ENCODE assay signal across 18 cellular contexts in genomic region chr1:245915406-245915805, GRCh38.
"Had no signal": no experiment of that assay in that cellular context is flagged by ENCODE, and none has a peak within 500 bp of the region (broad histone marks: within the 10 kb centered on the region; RNA-seq: fewer than 3 reads in every experiment).

No MANE protein-coding gene starts in this region.

- H3K36me3 ChIP-seq: thoracic aorta, transverse colon had no signal

- H3K4me3 ChIP-seq: heart right ventricle, psoas muscle, spleen, thoracic aorta, transverse colon had no signal

- H3K4me1 ChIP-seq: heart right ventricle, psoas muscle, spleen, transverse colon had no signal

- H3K9me3 ChIP-seq: thoracic aorta, transverse colon had no signal

- DNase-seq: effector memory CD4-positive, alpha-beta T cell; heart right ventricle; hypothalamus; kidney glomerular epithelial cell; mesendoderm; naive B cell; nephron progenitor cell; psoas muscle; spleen; stimulated activated CD4-positive, alpha-beta T cell treated with anti-CD3 and anti-CD28 coated beads, Interleukin-15, amount 100 ng/mL, for 24 hours; stimulated activated CD4-positive, alpha-beta T cell treated with anti-CD3 and anti-CD28 coated beads, Interleukin-1b, Interleukin-23, amount 100 ng/mL, for 48 hours; stimulated activated CD4-positive, alpha-beta T cell treated with anti-CD3 and anti-CD28 coated beads, Interleukin-4, amount 100 ng/mL, for 24 hours; transverse colon had no signal

- ATAC-seq: esophagus mucosa; heart right ventricle; psoas muscle; sciatic nerve; stimulated activated memory B cell treated with anti-CD40 and anti-IgM and Interleukin-4, amounts not matched to agents 10 μg/mL and 1 μg/mL and 100 μg/mL, for 72 hours had no signal

- H3K27me3 Mint-ChIP-seq: naive B cell; stimulated activated memory B cell treated with anti-CD40 and anti-IgM and Interleukin-4, amounts not matched to agents 10 μg/mL and 1 μg/mL and 100 μg/mL, for 72 hours; stimulated activated naive CD8-positive, alpha-beta T cell treated with anti-CD3 and anti-CD28 coated beads, Interleukin-15, Interleukin-2, amounts not matched to agents 100 ng/mL and 50 ng/mL, for 24 hours had no signal

- H3K4me1 Mint-ChIP-seq: nephron progenitor cell; stimulated activated memory B cell treated with anti-CD40 and anti-IgM and Interleukin-4, amounts not matched to agents 10 μg/mL and 1 μg/mL and 100 μg/mL, for 72 hours had no signal

- H3K4me3 Mint-ChIP-seq: naive B cell; nephron progenitor cell; stimulated activated memory B cell treated with anti-CD40 and anti-IgM and Interleukin-4, amounts not matched to agents 10 μg/mL and 1 μg/mL and 100 μg/mL, for 72 hours; stimulated activated naive CD8-positive, alpha-beta T cell treated with anti-CD3 and anti-CD28 coated beads, Interleukin-15, Interleukin-2, amounts not matched to agents 100 ng/mL and 50 ng/mL, for 24 hours had no signal

- H3K27ac Mint-ChIP-seq: naive B cell; nephron progenitor cell; stimulated activated memory B cell treated with anti-CD40 and anti-IgM and Interleukin-4, amounts not matched to agents 10 μg/mL and 1 μg/mL and 100 μg/mL, for 72 hours; stimulated activated naive CD8-positive, alpha-beta T cell treated with anti-CD3 and anti-CD28 coated beads, Interleukin-15, Interleukin-2, amounts not matched to agents 100 ng/mL and 50 ng/mL, for 24 hours had no signal

- H3K27me3 ChIP-seq: heart right ventricle, spleen, transverse colon had no signal

- H3K27ac ChIP-seq: heart right ventricle, psoas muscle, spleen, thoracic aorta, transverse colon had no signal
